Comparison of ENCODE assay signal across 1 cellular context in genomic region chr19:54464624-54465266, GRCh38.
TF ChIP-seq lines count a peak whose summit lies in the region.

No MANE protein-coding gene starts in this region.

TF ChIP-seq in K562, 482 proteins besides CTCF, POLR2A, EP300 and RAD21 (continues in another document):
- TF ChIP-seq E2F8 (IDR thresholded peaks at IDR 0.05; ENCODE audit: low read depth, partially characterized antibody) (no peak), ARID4B (CRISPR knock-in tag; IDR thresholded peaks at IDR 0.05) (no peak; the same call in 1 of the 2 replicates), SP2 (IDR thresholded peaks at IDR 0.05; ENCODE audit: extremely low read depth, low read depth, low read length, poor library complexity, severe bottlenecking) (no peak), SLC30A9 (CRISPR knock-in tag; IDR thresholded peaks at IDR 0.05) (no peak), HCFC1 (IDR thresholded peaks at IDR 0.05; ENCODE audit: low read depth, low read length) (peak; percentile 68), CHCHD3 (CRISPR knock-in tag; IDR thresholded peaks at IDR 0.05) (no peak), GTF2F1 (IDR thresholded peaks at IDR 0.05; ENCODE audit: low read depth, low read length) (0 out of 2 replicates have a peak, but pooled peaks have one; percentile 27), CCNT2 (IDR thresholded peaks at IDR 0.05; ENCODE audit: borderline replicate concordance, extremely low read depth, insufficient read length, low read depth, low read length) (peak; percentile 66), ZNF561 (CRISPR knock-in tag; conservative IDR thresholded peaks at IDR 0.05) (no peak), COPS2 (conservative IDR thresholded peaks at IDR 0.05) (no peak), ZBTB1 (CRISPR knock-in tag; IDR thresholded peaks at IDR 0.05; ENCODE audit: borderline replicate concordance, low read depth) (no peak), ZNF239 (CRISPR knock-in tag; IDR thresholded peaks at IDR 0.05) (no peak), ELF2 (CRISPR knock-in tag; IDR thresholded peaks at IDR 0.05) (peak; percentile 24; the same call in 1 of the 2 replicates), ZNF282 (CRISPR knock-in tag; IDR thresholded peaks at IDR 0.05) (no peak), BHLHE40 (IDR thresholded peaks at IDR 0.05; ENCODE audit: low read length) (no peak), BMI1 (IDR thresholded peaks at IDR 0.05; ENCODE audit: low read length) (no peak), NRF1 (conservative IDR thresholded peaks at IDR 0.05 in 1 of 2, IDR thresholded peaks at IDR 0.05 in 1 of 2) (no peak; a peak in 1 of 4 replicates), ETS1 (conservative IDR thresholded peaks at IDR 0.05; ENCODE audit: control insufficient read depth, low read depth, low read length) (0 out of 2 replicates have a peak, but pooled peaks have one; percentile 51), ZNF444 (CRISPR knock-in tag; IDR thresholded peaks at IDR 0.05) (no peak), PCBP2 (IDR thresholded peaks at IDR 0.05; ENCODE audit: low read depth, low read length, poor library complexity, severe bottlenecking) (no peak), POLR2AphosphoS5 (IDR thresholded peaks at IDR 0.05; ENCODE audit: control insufficient read depth, insufficient read depth, low read depth, low read length) (peak; percentile 49; the same call in 1 of the 2 replicates), ZNF23 (CRISPR knock-in tag; IDR thresholded peaks at IDR 0.05) (no peak), SMAD1 (IDR thresholded peaks at IDR 0.05; ENCODE audit: low read depth, low read length, partially characterized antibody) (peak; percentile 39), CBX5 (IDR thresholded peaks at IDR 0.05; ENCODE audit: borderline replicate concordance, low read depth) (no peak), MCM5 (IDR thresholded peaks at IDR 0.05; ENCODE audit: low read depth) (no peak), SMC3 (conservative IDR thresholded peaks at IDR 0.05; ENCODE audit: insufficient read depth, low read depth, low read length) (no peak), E2F6 (IDR thresholded peaks at IDR 0.05; ENCODE audit: borderline replicate concordance in 1 of 2, extremely low read depth in 1 of 2, insufficient read depth in 1 of 2, insufficient read length in 1 of 2, low read depth in 1 of 2, low read length in 1 of 2, poor library complexity in 1 of 2, severe bottlenecking in 1 of 2) (peak; percentile 49 to 93), ZNF76 (CRISPR knock-in tag; IDR thresholded peaks at IDR 0.05; ENCODE audit: borderline replicate concordance) (no peak), ZNF764 (CRISPR knock-in tag; IDR thresholded peaks at IDR 0.05; ENCODE audit: low read depth) (no peak), ZNF766 (CRISPR knock-in tag; conservative IDR thresholded peaks at IDR 0.05) (no peak), ZNF143 (CRISPR knock-in tag; IDR thresholded peaks at IDR 0.05) (no peak), ZNF407 (IDR thresholded peaks at IDR 0.05; ENCODE audit: low read depth) (no peak), MED1 (CRISPR knock-in tag; IDR thresholded peaks at IDR 0.05; ENCODE audit: borderline replicate concordance) (no peak), TCF7L2 (IDR thresholded peaks at IDR 0.05; ENCODE audit: low read depth, low read length) (no peak), TAF15 (IDR thresholded peaks at IDR 0.05; ENCODE audit: low read depth, low read length) (no peak), OTX1 (CRISPR knock-in tag; IDR thresholded peaks at IDR 0.05) (no peak), RCOR1 (IDR thresholded peaks at IDR 0.05; ENCODE audit: borderline replicate concordance in 1 of 2, low read depth in 2 of 2, low read length in 2 of 2) (no peak), ZNF274 (IDR thresholded peaks at IDR 0.05; ENCODE audit: borderline replicate concordance, low read depth, low read length) (no peak), U2AF2 (optimal IDR thresholded peaks at IDR 0.05; ENCODE audit: low read depth, low read length) (no peak), ZFP36 (IDR thresholded peaks at IDR 0.05; ENCODE audit: low read depth, low read length, partially characterized antibody) (no peak)
